In genomic region chr5:122424211-122424610, GRCh38 we compare ENCODE assay signal across 13 cellular contexts.
"Had no signal": no experiment of that assay in that cellular context is flagged by ENCODE, and none has a peak within 500 bp of the region (broad histone marks: within the 10 kb centered on the region; RNA-seq: fewer than 3 reads in every experiment).

No MANE protein-coding gene starts in this region.

- H3K4me3 Mint-ChIP-seq: activated naive CD8-positive, alpha-beta T cell treated with anti-CD3 and anti-CD28 coated beads for 36 hours; activated T-cell treated with anti-CD3 and anti-CD28 coated beads, Interleukin-2, amount 50 U/mL, for 24 hours had no signal

- H3K9me3 ChIP-seq: ovary, tibial nerve, vagina had no signal

- H3K4me1 Mint-ChIP-seq: activated naive CD8-positive, alpha-beta T cell treated with anti-CD3 and anti-CD28 coated beads for 36 hours had no signal

- H3K4me1 ChIP-seq: tibial nerve, vagina had no signal

- H3K27me3 ChIP-seq: hepatocyte, ovary, tibial nerve, vagina had no signal

- DNase-seq: activated CD4-positive, alpha-beta T cell treated with anti-CD3 and anti-CD28 coated beads, Interleukin-2, amount 50 U/mL, for 4 hours; activated effector memory CD4-positive, alpha-beta T cell treated with anti-CD3 and anti-CD28 coated beads, Interleukin-2, amount 50 U/mL, for 16 hours; activated naive CD8-positive, alpha-beta T cell treated with anti-CD3 and anti-CD28 coated beads for 36 hours; activated T-cell treated with anti-CD3 and anti-CD28 coated beads, Interleukin-2, amount 50 U/mL, for 24 hours; kidney glomerular epithelial cell; ovary; retina; T-helper 2 cell had no signal

- H3K27me3 Mint-ChIP-seq: activated naive CD8-positive, alpha-beta T cell treated with anti-CD3 and anti-CD28 coated beads for 36 hours; activated T-cell treated with anti-CD3 and anti-CD28 coated beads, Interleukin-2, amount 50 U/mL, for 24 hours had no signal

- H3K4me3 ChIP-seq: hepatocyte, ovary, skin epidermis, tibial nerve, vagina had no signal

- H3K27ac ChIP-seq: hepatocyte, skin epidermis, tibial nerve, vagina had no signal

- H3K36me3 Mint-ChIP-seq: activated naive CD8-positive, alpha-beta T cell treated with anti-CD3 and anti-CD28 coated beads for 36 hours had no signal

- H3K27ac Mint-ChIP-seq: activated naive CD8-positive, alpha-beta T cell treated with anti-CD3 and anti-CD28 coated beads for 36 hours; activated T-cell treated with anti-CD3 and anti-CD28 coated beads, Interleukin-2, amount 50 U/mL, for 24 hours had no signal

- H3K9me3 Mint-ChIP-seq: activated naive CD8-positive, alpha-beta T cell treated with anti-CD3 and anti-CD28 coated beads for 36 hours; activated T-cell treated with anti-CD3 and anti-CD28 coated beads, Interleukin-2, amount 50 U/mL, for 24 hours; neural crest cell had no signal
